Comparison of ENCODE assay signal across 8 cellular contexts in the genomic region with DNA sequence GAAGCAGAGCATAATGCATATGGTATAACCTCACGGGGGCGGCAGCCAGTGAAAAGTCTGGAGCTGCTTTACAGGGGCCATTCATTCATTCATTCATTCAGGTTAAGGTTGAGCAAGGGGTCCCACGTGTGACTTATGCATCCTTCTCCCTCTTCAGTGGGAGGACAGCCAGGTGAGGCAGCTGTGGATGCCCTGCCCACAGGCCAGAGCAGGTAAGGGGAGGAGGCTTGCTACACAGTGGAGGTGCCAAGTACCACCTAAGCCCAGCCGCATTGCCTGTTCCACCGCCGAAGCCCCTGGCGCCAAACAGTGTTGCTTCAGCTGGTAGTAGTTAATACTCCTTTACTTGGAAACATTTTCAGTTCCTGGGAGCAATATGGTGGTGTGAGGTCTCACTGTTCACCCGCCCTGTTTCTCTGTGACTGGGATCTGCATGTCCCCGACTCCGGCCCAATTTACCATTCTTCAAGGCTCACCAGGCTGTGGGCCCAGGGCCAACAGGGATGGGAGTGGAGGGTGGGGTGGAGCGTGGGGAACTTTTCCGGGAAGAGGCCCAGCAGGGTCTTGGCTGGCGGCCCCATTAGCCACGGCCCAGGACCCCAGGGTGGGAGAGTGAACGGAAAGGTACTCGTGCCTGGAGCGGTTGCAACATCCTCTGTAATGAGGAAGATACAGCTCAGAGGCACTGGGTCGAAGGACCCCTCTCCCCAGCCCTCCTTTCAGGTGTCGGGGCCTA. TPM values are rescaled to one million over a fixed set of nuclear protein-coding genes. Genes with fewer than 3 reads are reported as not detected.
DNase-seq lines count a peak whose midpoint lies in the region; ATAC-seq, FAIRE-seq and TF ChIP-seq lines count a peak whose summit lies in the region.

No MANE protein-coding gene starts in this region.

- in situ Hi-C loops in GM13976 (cut with MboI; ENCODE audit: low sequenced_read_pairs, unreplicated experiment) (no loop called here), K562 (cut with MboI) (no loop called here)

- POLR2A ChIA-PET in K562 (lab: Yijun Ruan, JAX): interaction anchor here (0.6 to 1.1 kb wide), 2 partner anchors 18 to 20 kb away, joined by 3 to 4 read pairs; no protein-coding TSS in a partner anchor

- no peaks in the 10 kb centered on the region for H3K79me2 ChIP-seq in K562 (ENCODE audit: control insufficient read depth, insufficient read depth, low read length)

- FAIRE-seq in K562 (lab: Jason Lieb, UNC) (no peak), kidney (lab: Jason Lieb, UNC) (no peak)

- WGBS in K562 (ENCODE audit: insufficient coverage, low coverage, missing lambda C conversion rate): 26% methylated on average over 19 of the region's 19 CpGs

- BruUV-seq in K562 (replicated peaks; lab: Mats Ljungman, UMichigan): no TSS peak

- H3K27ac ChIP-seq in K562 (ENCODE audit: extremely low read depth, low read depth, low read length) (no peak overlapping the region), kidney (ENCODE audit: low read depth in 2 of 2, low read length in 2 of 2) (no peak overlapping the region)

- H3K9me1 ChIP-seq in K562 (ENCODE audit: control insufficient read depth, insufficient read depth, low read length): no peaks in the 10 kb centered on the region

- TF ChIP-seq RAD21 in K562 (CRISPR knock-in tag; conservative IDR thresholded peaks at IDR 0.05 in 1 of 2, IDR thresholded peaks at IDR 0.05 in 1 of 2): no peak

- H3K9ac ChIP-seq in K562 (ENCODE audit: insufficient read depth in 1 of 2, low read depth in 2 of 2, low read length in 2 of 2): no peak overlapping the region
- no peak overlapping the region for H3K9ac ChIP-seq in kidney (ENCODE audit: low read length in 2 of 2)

- DNase-seq in GM13976 (ENCODE audit: low spot score) (peak; percentile 20), K562 (ENCODE audit: extremely low read depth in 1 of 4, low spot score in 3 of 4) (no peak), kidney (peak; percentile 78), skeletal muscle cell (ENCODE audit: low read depth) (no peak), SKM-1 (lab: John Stamatoyannopoulos, UW; ENCODE audit: unreplicated experiment) (no peak), SK-N-DZ (ENCODE audit: low spot score) (no peak)
- no peak for DNase-seq in activated CD4-positive, alpha-beta T cell treated with anti-CD3 and anti-CD28 coated beads, Interleukin-2, amount 50 U/mL, for 4 hours
- DNase-seq in activated CD4-positive, CD25-positive, alpha-beta regulatory T cell (lab: John Stamatoyannopoulos, UW): no peak

- ATAC-seq in K562: no peak

- no peak overlapping the region for H3K4me2 ChIP-seq in K562 (ENCODE audit: insufficient read depth, low read length)

- H3K9me3 ChIP-seq in K562 (replicated peaks; ENCODE audit: control insufficient read depth, insufficient read depth, low read depth, low read length): no peaks in the 10 kb centered on the region
- H3K9me3 ChIP-seq in kidney (ENCODE audit: control insufficient read depth in 1 of 2, low read length in 2 of 2): no peaks in the 10 kb centered on the region

- CTCF ChIA-PET in K562 (lab: Yijun Ruan, JAX; ENCODE audit: low intra/inter-chr PET ratio): no interaction called here

- intact Hi-C loops in K562 (cut with micrococcal nuclease): loop anchor here (1.0 to 10.0 kb wide), 2 partner anchors 48 to 156 kb away; no protein-coding TSS in a partner anchor
- intact Hi-C loops in kidney (cut with DNase I): no loop called here

- peaks cover 37 to 51% of the 10 kb centered on the region in 2 experiments for H3K27me3 ChIP-seq in K562 (ENCODE audit: control insufficient read depth in 2 of 2, insufficient read depth in 2 of 2, low read length in 2 of 2)

- H3K36me3 ChIP-seq in K562 (ENCODE audit: control insufficient read depth, insufficient read depth, low read length) (no peaks in the 10 kb centered on the region), kidney (ENCODE audit: control insufficient read depth in 1 of 2, insufficient read depth in 2 of 2, low read length in 2 of 2) (no peaks in the 10 kb centered on the region)

- TF ChIP-seq EP300 in K562 (IDR thresholded peaks at IDR 0.05; ENCODE audit: low read length): no peak

- H3K4me3 ChIP-seq in K562: no peak overlapping the region
- H3K4me3 ChIP-seq in kidney (ENCODE audit: low read length in 2 of 2): peak overlapping the region in 1 of 2 donors; percentile 44
- H3K4me3 ChIP-seq in skeletal muscle cell (ENCODE audit: low read depth, low read length): peak overlapping the region; percentile 42

- H4K20me1 ChIP-seq in K562 (replicated peaks; ENCODE audit: control insufficient read depth, insufficient read depth, low read length): no peaks in the 10 kb centered on the region

- H2AFZ ChIP-seq in K562 (ENCODE audit: low read depth, low read length): no peak overlapping the region

- TF ChIP-seq POLR2A in K562 (conservative IDR thresholded peaks at IDR 0.05): no peak

- H3K4me1 ChIP-seq in K562 (replicated peaks in 1 of 2; ENCODE audit: control insufficient read depth in 2 of 2, insufficient read depth in 2 of 2, low read length in 2 of 2) (peaks cover 0 to 22% of the 10 kb centered on the region in 2 experiments; a peak in 2 of 5 replicates), kidney (ENCODE audit: control insufficient read depth in 1 of 2, insufficient read depth in 1 of 2, low read depth in 1 of 2, low read length in 2 of 2) (peaks cover 0 to 3% of the 10 kb centered on the region in 2 donors)

- TF ChIP-seq CTCF in GM13976 (IDR thresholded peaks at IDR 0.05; ENCODE audit: borderline replicate concordance, control extremely low read depth, extremely low read depth, insufficient read depth, missing control alignments) (no peak), K562 (IDR thresholded peaks at IDR 0.05 in 2 of 3, conservative IDR thresholded peaks at IDR 0.05 in 1 of 3; ENCODE audit: insufficient read depth in 2 of 3, low read depth in 1 of 3, low read length in 3 of 3) (no peak), kidney (IDR thresholded peaks at IDR 0.05; ENCODE audit: borderline replicate concordance, extremely low read depth, insufficient read depth) (no peak)

TF ChIP-seq in K562, 482 proteins besides CTCF, POLR2A, EP300 and RAD21 (continues in another document):
- TF ChIP-seq BRF1 (IDR thresholded peaks at IDR 0.05; ENCODE audit: borderline replicate concordance, extremely low read depth, insufficient read length) (no peak), NUFIP1 (IDR thresholded peaks at IDR 0.05; ENCODE audit: partially characterized antibody) (no peak)
- TF ChIP-seq, protein P1, sequence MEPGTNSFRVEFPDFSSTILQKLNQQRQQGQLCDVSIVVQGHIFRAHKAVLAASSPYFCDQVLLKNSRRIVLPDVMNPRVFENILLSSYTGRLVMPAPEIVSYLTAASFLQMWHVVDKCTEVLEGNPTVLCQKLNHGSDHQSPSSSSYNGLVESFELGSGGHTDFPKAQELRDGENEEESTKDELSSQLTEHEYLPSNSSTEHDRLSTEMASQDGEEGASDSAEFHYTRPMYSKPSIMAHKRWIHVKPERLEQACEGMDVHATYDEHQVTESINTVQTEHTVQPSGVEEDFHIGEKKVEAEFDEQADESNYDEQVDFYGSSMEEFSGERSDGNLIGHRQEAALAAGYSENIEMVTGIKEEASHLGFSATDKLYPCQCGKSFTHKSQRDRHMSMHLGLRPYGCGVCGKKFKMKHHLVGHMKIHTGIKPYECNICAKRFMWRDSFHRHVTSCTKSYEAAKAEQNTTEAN (CRISPR knock-in tag; IDR thresholded peaks at IDR 0.05): no peak

RNA-seq across cellular contexts. Expression of a gene that starts 0.7 kb away (rescaled TPM):
- total RNA-seq in K562 (2011; cell fraction: chromatin; rRNA removed; ENCODE audit: low replicate concordance): not detected in 2 replicates
- total RNA-seq in K562 (2011; cell fraction: nucleolus; rRNA removed): not detected in 2 replicates
- not detected in 2 replicates for total RNA-seq in K562 (2011; cell fraction: nucleoplasm; rRNA removed)
- total RNA-seq in K562 (2014; rRNA removed) (not detected in 2 replicates), K562 (2014; rRNA removed; fragmentation: Illumina TruSeq; extraction: Trizol) (not detected in 2 replicates), K562 (2015; rRNA removed; fragmentation: Illumina TruSeq; extraction: Trizol) (not detected in 2 replicates), K562 (2021) (0.09 TPM in 1 of 2 replicates, not detected in the other), kidney (8.1 TPM)
- polyA plus RNA-seq in K562 (2011; rRNA removed) (not detected in 2 replicates), K562 (2014; fragmentation: Illumina TruSeq; extraction: Trizol) (not detected in 2 replicates), K562 (2014; fragmentation: Nextera tagmentation; extraction: Ambion mirVana) (not detected), K562 (2014; rRNA removed) (not detected in 2 replicates), kidney (ENCODE audit: insufficient read depth, low read depth, low replicate concordance) (1.4 TPM)
- polyA plus RNA-seq in K562 (2011; cell fraction: cytosol; rRNA removed): not detected in 2 replicates
- polyA plus RNA-seq in K562 (2011; cell fraction: nucleus; rRNA removed): not detected in 2 replicates
- polyA plus RNA-seq in K562 (2012): not detected in 2 replicates
- polyA minus RNA-seq in K562 (2011; rRNA and poly(A)+ RNA removed): not detected in 2 replicates
- not detected in 2 replicates for polyA minus RNA-seq in K562 (2011; cell fraction: cytosol; rRNA and poly(A)+ RNA removed)
- not detected in 2 replicates for polyA minus RNA-seq in K562 (2011; cell fraction: nucleus; rRNA and poly(A)+ RNA removed)
- polyA plus RNA-seq in SK-N-DZ (2014; cell fraction: cytosol; rRNA removed): 0.88 and 1.2 TPM in 2 replicates
- polyA plus RNA-seq in SK-N-DZ (2014; cell fraction: nucleus; rRNA removed): 1.8 and 3.4 TPM in 2 replicates

Comparison
In these comparisons a context has a peak if more than half of its experiments do, and no peak if none do; other contexts are left out.
1. DNase-seq: peak in GM13976 (single experiment) and kidney (single experiment); none in K562 (0 of 4), skeletal muscle cell (single experiment), SKM-1 (single experiment), activated CD4-positive, alpha-beta T cell treated with anti-CD3 and anti-CD28 coated beads, Interleukin-2, amount 50 U/mL, for 4 hours (0 of 2), activated CD4-positive, CD25-positive, alpha-beta regulatory T cell (0 of 4) and SK-N-DZ (single experiment).